Comparison of ENCODE assay signal across 9 cellular contexts in genomic region chr12:50032516-50033316, GRCh38. TPM values are rescaled to one million over a fixed set of nuclear protein-coding genes. Genes with fewer than 3 reads are reported as not detected.
A peak's percentile ranks its signal among the peaks of the same experiment; 100 is the strongest.
DNase-seq lines count a peak whose midpoint lies in the region; ATAC-seq, FAIRE-seq and TF ChIP-seq lines count a peak whose summit lies in the region.
"Had no signal": no experiment of that assay in that cellular context is flagged by ENCODE, and none has a peak within 500 bp of the region (broad histone marks: within the 10 kb centered on the region; RNA-seq: fewer than 3 reads in every experiment).

No MANE protein-coding gene starts in this region.

- H3K4me1 Mint-ChIP-seq in WTC11 (peaks cover 3% of the 10 kb centered on the region), Calu3 (ENCODE audit: low read depth, unreplicated experiment) (no peaks in the 10 kb centered on the region)

- no peak overlapping the region for H3K9ac ChIP-seq in rectal smooth muscle tissue (ENCODE audit: low read length)
- H3K9ac ChIP-seq in Karpas-422 (ENCODE audit: low read length), result no peak overlapping the region

- FAIRE-seq in GM19239 (lab: Jason Lieb, UNC), result no peak

- H3K36me3 Mint-ChIP-seq in WTC11 (no peaks in the 10 kb centered on the region), Calu3 (ENCODE audit: insufficient read depth, unreplicated experiment) (no peaks in the 10 kb centered on the region)
- H3K36me3 Mint-ChIP-seq: activated naive CD8-positive, alpha-beta T cell treated with anti-CD3 and anti-CD28 coated beads, Interleukin-2, amount 10 ng/mL, durations not matched to agents 7 days and 5 days had no signal

- H3K4me1 ChIP-seq in rectal smooth muscle tissue (ENCODE audit: control insufficient read depth, insufficient read depth, low read length) (no peaks in the 10 kb centered on the region), Karpas-422 (ENCODE audit: low read length) (no peaks in the 10 kb centered on the region)

- H3K27ac Mint-ChIP-seq in WTC11 (no peak overlapping the region), Calu3 (ENCODE audit: unreplicated experiment) (no peak overlapping the region)
- H3K27ac Mint-ChIP-seq: activated naive CD8-positive, alpha-beta T cell treated with anti-CD3 and anti-CD28 coated beads, Interleukin-2, amount 10 ng/mL, durations not matched to agents 7 days and 5 days had no signal

- no peaks in the 10 kb centered on the region for H3K36me3 ChIP-seq in rectal smooth muscle tissue (ENCODE audit: control insufficient read depth, insufficient read depth, low read length)
- no peaks in the 10 kb centered on the region for H3K36me3 ChIP-seq in Karpas-422 (ENCODE audit: insufficient read depth, low read length)

- H2AFZ ChIP-seq in Karpas-422 (ENCODE audit: low read length), result no peak overlapping the region

- TF ChIP-seq CTCF in WTC11 (IDR thresholded peaks at IDR 0.05), result no peak
- TF ChIP-seq CTCF in Calu3 (IDR thresholded peaks at IDR 0.05; ENCODE audit: unreplicated experiment), result no peak

- ATAC-seq in WTC11, result peak; percentile 78
- peak; percentile 35 for ATAC-seq in left ventricle myocardium superior

- CTCF ChIA-PET in WTC11 (lab: Charles Lee), result interaction anchor here (0.6 to 2.9 kb wide), 16 partner anchors 8 to 685 kb away, joined by 3 to 28 read pairs (median 4); partner anchors contain the start of genes SMARCD1 and TMBIM6
- CTCF ChIA-PET in Calu3 (lab: Charles Lee), result no interaction called here

- no peaks in the 10 kb centered on the region for H4K20me1 ChIP-seq in Karpas-422 (ENCODE audit: insufficient read depth, low read depth, low read length)

- H3K4me3 ChIP-seq in rectal smooth muscle tissue (ENCODE audit: low read length) (peak overlapping the region; percentile 41), Karpas-422 (ENCODE audit: low read length) (no peak overlapping the region)

- DNase-seq in ELF-1 (ENCODE audit: low read depth, low spot score), result peak; percentile 34
- peak; percentile 53 for DNase-seq in WTC11 (ENCODE audit: low spot score)
- DNase-seq in left ventricle myocardium superior, result no peak
- DNase-seq in Karpas-422, result no peak
- DNase-seq in GM19239 (ENCODE audit: insufficient read length, low spot score), result no peak
- no peak for DNase-seq in Calu3
- no peak for DNase-seq in cerebellar nuclear complex (lab: John Stamatoyannopoulos, UW)
- DNase-seq: activated naive CD8-positive, alpha-beta T cell treated with anti-CD3 and anti-CD28 coated beads, Interleukin-2, amount 10 ng/mL, durations not matched to agents 7 days and 5 days had no signal

- intact Hi-C loops in left ventricle myocardium superior (cut with micrococcal nuclease), result no loop called here
- intact Hi-C loops in Calu3 (cut with micrococcal nuclease; ENCODE audit: unreplicated experiment), result no loop called here

- POLR2A ChIA-PET in WTC11 (lab: Charles Lee), result interaction anchor here (0.6 to 1.1 kb wide), 3 partner anchors 71 to 364 kb away, joined by 3 to 4 read pairs (median 3); partner anchors contain the start of genes AQP5 and COX14

- no peak overlapping the region for H3K27ac ChIP-seq in rectal smooth muscle tissue (ENCODE audit: low read depth, low read length)
- H3K27ac ChIP-seq in Karpas-422 (ENCODE audit: low read length), result no peak overlapping the region

- H3K9me2 ChIP-seq in Karpas-422 (replicated peaks; ENCODE audit: insufficient read depth, low read length), result no peaks in the 10 kb centered on the region

- H3K9me3 Mint-ChIP-seq in WTC11 (no peaks in the 10 kb centered on the region), Calu3 (ENCODE audit: low read depth, unreplicated experiment) (no peaks in the 10 kb centered on the region)
- H3K9me3 Mint-ChIP-seq: activated naive CD8-positive, alpha-beta T cell treated with anti-CD3 and anti-CD28 coated beads, Interleukin-2, amount 10 ng/mL, durations not matched to agents 7 days and 5 days had no signal

- H3K79me2 ChIP-seq in Karpas-422 (ENCODE audit: low read length), result no peaks in the 10 kb centered on the region

- H3K27me3 ChIP-seq in rectal smooth muscle tissue (ENCODE audit: control insufficient read depth, insufficient read depth, low read length), result no peaks in the 10 kb centered on the region
- no peaks in the 10 kb centered on the region for H3K27me3 ChIP-seq in Karpas-422 (ENCODE audit: low read length)

- BruUV-seq in Calu3 (replicated peaks; lab: Mats Ljungman, UMichigan), result no TSS peak

- no peaks in the 10 kb centered on the region for H3K9me3 ChIP-seq in Karpas-422 (ENCODE audit: low read length)

- peak overlapping the region; percentile 78 for H3K4me3 Mint-ChIP-seq in WTC11
- H3K4me3 Mint-ChIP-seq in Calu3 (ENCODE audit: low read depth, unreplicated experiment), result no peak overlapping the region
- H3K4me3 Mint-ChIP-seq: activated naive CD8-positive, alpha-beta T cell treated with anti-CD3 and anti-CD28 coated beads, Interleukin-2, amount 10 ng/mL, durations not matched to agents 7 days and 5 days had no signal

- no peaks in the 10 kb centered on the region; the same call in 1 of the 2 replicates for H3K27me3 Mint-ChIP-seq in WTC11 (ENCODE audit: low read depth)
- H3K27me3 Mint-ChIP-seq in Calu3 (ENCODE audit: unreplicated experiment), result no peaks in the 10 kb centered on the region

- no peak overlapping the region for H3K4me2 ChIP-seq in Karpas-422 (ENCODE audit: low read depth, low read length, poor library complexity, severe bottlenecking)

TF ChIP-seq in WTC11, 78 proteins besides CTCF, POLR2A, EP300 and RAD21 (continues in another document):
- TF ChIP-seq MXD4 (CRISPR knock-in tag; IDR thresholded peaks at IDR 0.05; ENCODE audit: borderline replicate concordance) (no peak), KAT7 (CRISPR knock-in tag; IDR thresholded peaks at IDR 0.05; ENCODE audit: borderline replicate concordance) (0 out of 2 replicates have a peak, but pooled peaks have one; percentile 35), E2F1 (CRISPR knock-in tag; IDR thresholded peaks at IDR 0.05) (no peak), PRDM15 (CRISPR knock-in tag; IDR thresholded peaks at IDR 0.05) (0 out of 2 replicates have a peak, but pooled peaks have one; percentile 12)

RNA-seq across cellular contexts. Expression of gene RACGAP1, which starts 7.4 kb away (rescaled TPM):
- total RNA-seq in WTC11 (2021) (76.6 to 87.7 TPM (median 77.3 TPM) in 3 replicates), left ventricle myocardium superior (3.4 TPM), Calu3 (2022) (59.4 and 62.0 TPM in 2 replicates)
- 44.0 and 78.6 TPM in 2 replicates for total RNA-seq in Karpas-422 (2014; rRNA removed; shearing (Covaris generic); ENCODE audit: low replicate concordance)

RNA-seq across cellular contexts. Expression of gene ASIC1, which starts 24.7 kb away (rescaled TPM):
- total RNA-seq in WTC11 (2021) (3.9 to 4.9 TPM (median 4.5 TPM) in 3 replicates), left ventricle myocardium superior (0.99 TPM), Calu3 (2022) (3.5 and 4.1 TPM in 2 replicates)
- total RNA-seq in Karpas-422 (2014; rRNA removed; shearing (Covaris generic); ENCODE audit: low replicate concordance), result 17.9 and 26.7 TPM in 2 replicates

RNA-seq across cellular contexts. Expression of gene SMARCD1, which starts 52.4 kb away (rescaled TPM):
- 150 to 165 TPM (median 152 TPM) in 3 replicates for total RNA-seq in WTC11 (2021)
- 17.2 TPM for total RNA-seq in left ventricle myocardium superior
- 124 and 168 TPM in 2 replicates for total RNA-seq in Karpas-422 (2014; rRNA removed; shearing (Covaris generic); ENCODE audit: low replicate concordance)
- total RNA-seq in Calu3 (2022), result 36.9 and 40.9 TPM in 2 replicates

RNA-seq across cellular contexts. Expression of gene AQP6, which starts 60.0 kb away (rescaled TPM):
- total RNA-seq in WTC11 (2021), result 0.09 to 0.21 TPM (median 0.18 TPM) in 3 replicates
- total RNA-seq in left ventricle myocardium superior, result not detected
- 0.04 and 0.79 TPM in 2 replicates for total RNA-seq in Karpas-422 (2014; rRNA removed; shearing (Covaris generic); ENCODE audit: low replicate concordance)
- 0.86 and 0.94 TPM in 2 replicates for total RNA-seq in Calu3 (2022)
- total RNA-seq: activated naive CD8-positive, alpha-beta T cell treated with anti-CD3 and anti-CD28 coated beads, Interleukin-2, amount 10 ng/mL, durations not matched to agents 7 days and 5 days had no signal

Comparison
In these comparisons a context has a peak if more than half of its experiments do, and no peak if none do; other contexts are left out.
1. DNase-seq: peak in ELF-1 (single experiment) and WTC11 (single experiment); none in left ventricle myocardium superior (single experiment), Karpas-422 (single experiment), GM19239 (single experiment), Calu3 (single experiment) and cerebellar nuclear complex (0 of 2).
2. RNA of gene RACGAP1, which starts 7.4 kb away (total RNA-seq): 76.6 to 87.7 TPM in WTC11, 44.0 to 78.6 TPM in Karpas-422 and 59.4 to 62.0 TPM in Calu3; 3.4 TPM in left ventricle myocardium superior (single experiment); every median in the first group is over 10 times any median in the second.